15 cellular contexts compared by ENCODE assay signal in the genomic region with DNA sequence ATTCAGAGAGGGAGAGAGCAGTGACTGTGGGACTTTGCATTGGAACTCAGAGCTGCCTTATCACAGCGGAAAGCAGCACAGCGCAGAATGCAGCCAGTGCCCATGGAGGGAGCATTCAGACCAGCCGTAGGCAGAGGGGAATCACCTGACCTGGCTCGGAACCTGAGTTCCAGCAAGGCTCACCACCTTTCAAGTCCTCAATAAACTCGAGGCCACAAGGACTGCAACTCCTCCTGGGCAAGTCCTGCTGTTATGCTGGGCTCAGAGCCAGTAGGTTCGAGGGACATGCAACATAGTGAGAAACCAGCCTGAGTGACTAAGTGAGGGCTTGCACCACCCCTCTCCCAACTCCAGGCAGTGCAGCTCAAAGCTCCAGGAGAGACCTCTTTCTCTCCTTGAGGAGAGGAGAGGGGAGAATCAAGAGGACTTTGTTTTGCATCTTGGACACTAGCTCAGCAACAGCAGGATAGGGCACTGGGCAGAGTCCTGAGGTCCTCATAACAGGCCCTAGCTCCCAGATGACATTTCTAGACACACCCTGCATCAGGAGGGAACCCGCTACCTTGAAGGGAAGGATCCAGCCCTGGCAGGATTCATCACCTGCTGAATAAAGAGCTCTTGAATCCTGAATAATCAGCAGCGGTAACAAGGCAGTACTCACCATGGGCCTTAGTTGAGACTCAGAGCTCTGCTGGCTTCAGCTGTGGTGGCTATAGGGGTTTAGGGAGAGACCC.
A peak's percentile ranks its signal among the peaks of the same experiment; 100 is the strongest.
DNase-seq lines count a peak whose midpoint lies in the region; ATAC-seq and TF ChIP-seq lines count a peak whose summit lies in the region.
"Had no signal": no experiment of that assay in that cellular context is flagged by ENCODE, and none has a peak within 500 bp of the region (broad histone marks: within the 10 kb centered on the region; RNA-seq: fewer than 3 reads in every experiment).

No MANE protein-coding gene starts in this region.

- no peaks in the 10 kb centered on the region for H3K36me3 ChIP-seq in kidney epithelial cell (ENCODE audit: control insufficient read depth, insufficient read depth, low read length)
- H3K36me3 ChIP-seq in CD4-positive, alpha-beta memory T cell (ENCODE audit: insufficient read depth, low read length): no peaks in the 10 kb centered on the region
- H3K36me3 ChIP-seq: lower lobe of right lung, WERI-Rb-1 had no signal

- peaks cover 0 to 2% of the 10 kb centered on the region in 2 donors for H3K9me3 ChIP-seq in CD4-positive, alpha-beta memory T cell (ENCODE audit: control insufficient read depth in 1 of 2, low read length in 2 of 2)

- no peak overlapping the region for H3K27ac ChIP-seq in CD4-positive, alpha-beta memory T cell (ENCODE audit: low read depth, low read length)
- H3K27ac ChIP-seq: lower lobe of right lung, WERI-Rb-1 had no signal

- H3K27me3 ChIP-seq in kidney epithelial cell (ENCODE audit: control insufficient read depth, insufficient read depth, low read length): peaks cover 3% of the 10 kb centered on the region
- peaks cover 5% of the 10 kb centered on the region for H3K27me3 ChIP-seq in CD4-positive, alpha-beta memory T cell (ENCODE audit: insufficient read depth, low read length)

- CTCF ChIA-PET in CD4-positive, alpha-beta memory T cell (lab: Charles Lee; ENCODE audit: partially characterized antibody): no interaction called here

- DNase-seq in AG09319 (ENCODE audit: extremely low read depth, low read depth) (peak; percentile 1), H4 (ENCODE audit: low spot score) (peak; percentile 28), cardiac fibroblast (ENCODE audit: low read depth in 2 of 2) (peak; percentile 71 to 78), kidney epithelial cell (ENCODE audit: low read depth) (peak; percentile 23), chondrocyte (ENCODE audit: low spot score) (no peak)
- no peak for DNase-seq in CD4-positive, alpha-beta memory T cell
- DNase-seq in activated T-helper 2 cell treated with anti-CD3 and anti-CD28 coated beads, Interferon-gamma antibody, Interleukin-2, Interleukin-4, amounts not matched to agents 10 μg/mL and 5 μg/mL and 100 μg/mL, durations not matched to agents 14 hours and 24 hours and 36 hours (ENCODE audit: low spot score): no peak
- DNase-seq: CD4-positive, CD25-positive, alpha-beta regulatory T cell; lower lobe of right lung; NCI-H1105; NCI-H82; occipital lobe; stimulated activated CD4-positive, alpha-beta T cell treated with anti-CD3 and anti-CD28 coated beads, Interleukin-1b, Interleukin-23, amount 100 ng/mL, for 48 hours; WERI-Rb-1 had no signal

- intact Hi-C loops in CD4-positive, alpha-beta memory T cell (cut with micrococcal nuclease): no loop called here
- intact Hi-C loops in activated T-helper 2 cell treated with anti-CD3 and anti-CD28 coated beads, Interferon-gamma antibody, Interleukin-2, Interleukin-4, amounts not matched to agents 10 μg/mL and 5 μg/mL and 100 μg/mL, durations not matched to agents 14 hours and 24 hours and 36 hours (cut with micrococcal nuclease): no loop called here

- peaks cover 0 to 2% of the 10 kb centered on the region in 2 donors for H3K36me3 Mint-ChIP-seq in CD4-positive, alpha-beta memory T cell
- peaks cover 10% of the 10 kb centered on the region for H3K36me3 Mint-ChIP-seq in chondrocyte (ENCODE audit: low read depth)
- no peaks in the 10 kb centered on the region for H3K36me3 Mint-ChIP-seq in activated T-helper 2 cell treated with anti-CD3 and anti-CD28 coated beads, Interferon-gamma antibody, Interleukin-2, Interleukin-4, amounts not matched to agents 10 μg/mL and 5 μg/mL and 100 μg/mL, durations not matched to agents 14 hours and 24 hours and 36 hours (ENCODE audit: low read depth)
- H3K36me3 Mint-ChIP-seq: CD4-positive, CD25-positive, alpha-beta regulatory T cell had no signal

- POLR2A ChIA-PET in CD4-positive, alpha-beta memory T cell (lab: Charles Lee; ENCODE audit: partially characterized antibody): no interaction called here

- H3K27ac Mint-ChIP-seq in CD4-positive, alpha-beta memory T cell: no peak overlapping the region
- H3K27ac Mint-ChIP-seq in chondrocyte (ENCODE audit: unreplicated experiment): no peak overlapping the region
- no peak overlapping the region for H3K27ac Mint-ChIP-seq in activated T-helper 2 cell treated with anti-CD3 and anti-CD28 coated beads, Interferon-gamma antibody, Interleukin-2, Interleukin-4, amounts not matched to agents 10 μg/mL and 5 μg/mL and 100 μg/mL, durations not matched to agents 14 hours and 24 hours and 36 hours
- H3K27ac Mint-ChIP-seq: CD4-positive, CD25-positive, alpha-beta regulatory T cell had no signal

- H3K4me1 Mint-ChIP-seq in CD4-positive, alpha-beta memory T cell: no peaks in the 10 kb centered on the region
- H3K4me1 Mint-ChIP-seq in chondrocyte (ENCODE audit: low read depth): peaks cover 36% of the 10 kb centered on the region
- H3K4me1 Mint-ChIP-seq in activated T-helper 2 cell treated with anti-CD3 and anti-CD28 coated beads, Interferon-gamma antibody, Interleukin-2, Interleukin-4, amounts not matched to agents 10 μg/mL and 5 μg/mL and 100 μg/mL, durations not matched to agents 14 hours and 24 hours and 36 hours (ENCODE audit: low read depth): no peaks in the 10 kb centered on the region
- H3K4me1 Mint-ChIP-seq: CD4-positive, CD25-positive, alpha-beta regulatory T cell had no signal

- TF ChIP-seq CTCF in AG09319 (IDR thresholded peaks at IDR 0.05; ENCODE audit: low read depth, low read length): no peak
- no peak for TF ChIP-seq CTCF in cardiac fibroblast (IDR thresholded peaks at IDR 0.05; ENCODE audit: low read depth, low read length)
- TF ChIP-seq CTCF in kidney epithelial cell (IDR thresholded peaks at IDR 0.05; ENCODE audit: insufficient read depth, low read length, poor library complexity, severe bottlenecking): no peak
- no peak for TF ChIP-seq CTCF in chondrocyte (IDR thresholded peaks at IDR 0.05)

- H3K4me1 ChIP-seq in CD4-positive, alpha-beta memory T cell (ENCODE audit: insufficient read depth, low read length): no peaks in the 10 kb centered on the region
- H3K4me1 ChIP-seq: lower lobe of right lung had no signal

- H3K27me3 Mint-ChIP-seq in CD4-positive, alpha-beta memory T cell: peaks cover 36 to 38% of the 10 kb centered on the region in 2 donors
- H3K27me3 Mint-ChIP-seq in chondrocyte (ENCODE audit: low read depth): peaks cover 5% of the 10 kb centered on the region
- peaks cover 44% of the 10 kb centered on the region for H3K27me3 Mint-ChIP-seq in activated T-helper 2 cell treated with anti-CD3 and anti-CD28 coated beads, Interferon-gamma antibody, Interleukin-2, Interleukin-4, amounts not matched to agents 10 μg/mL and 5 μg/mL and 100 μg/mL, durations not matched to agents 14 hours and 24 hours and 36 hours (ENCODE audit: low read depth)

- H3K9me3 Mint-ChIP-seq in CD4-positive, alpha-beta memory T cell: peaks cover 5 to 21% (median 14%) of the 10 kb centered on the region in 8 donors
- H3K9me3 Mint-ChIP-seq in chondrocyte (ENCODE audit: low read depth): peaks cover 33% of the 10 kb centered on the region
- H3K9me3 Mint-ChIP-seq in activated T-helper 2 cell treated with anti-CD3 and anti-CD28 coated beads, Interferon-gamma antibody, Interleukin-2, Interleukin-4, amounts not matched to agents 10 μg/mL and 5 μg/mL and 100 μg/mL, durations not matched to agents 14 hours and 24 hours and 36 hours: peaks cover 8% of the 10 kb centered on the region

- ATAC-seq in SK-N-SH treated with all-trans-retinoic acid at 6 μM for 48 hours: no peak

- no peak overlapping the region for H3K4me3 ChIP-seq in cardiac fibroblast (replicated peaks in 1 of 2; ENCODE audit: low read depth in 2 of 2, low read length in 2 of 2)
- no peak overlapping the region for H3K4me3 ChIP-seq in kidney epithelial cell (ENCODE audit: low read depth, low read length)
- H3K4me3 ChIP-seq in CD4-positive, alpha-beta memory T cell (ENCODE audit: low read length in 2 of 2): no peak overlapping the region
- H3K4me3 ChIP-seq: lower lobe of right lung had no signal

- no peak overlapping the region for H3K4me3 Mint-ChIP-seq in CD4-positive, alpha-beta memory T cell
- no peak overlapping the region for H3K4me3 Mint-ChIP-seq in chondrocyte (ENCODE audit: unreplicated experiment)
- H3K4me3 Mint-ChIP-seq in activated T-helper 2 cell treated with anti-CD3 and anti-CD28 coated beads, Interferon-gamma antibody, Interleukin-2, Interleukin-4, amounts not matched to agents 10 μg/mL and 5 μg/mL and 100 μg/mL, durations not matched to agents 14 hours and 24 hours and 36 hours (ENCODE audit: low read depth): no peak overlapping the region
- H3K4me3 Mint-ChIP-seq: CD4-positive, CD25-positive, alpha-beta regulatory T cell had no signal

TF ChIP-seq in SK-N-SH treated with all-trans-retinoic acid at 6 μM for 48 hours, 23 proteins besides CTCF, POLR2A, EP300 and RAD21 (continues in another document):
- TF ChIP-seq, protein P1, sequence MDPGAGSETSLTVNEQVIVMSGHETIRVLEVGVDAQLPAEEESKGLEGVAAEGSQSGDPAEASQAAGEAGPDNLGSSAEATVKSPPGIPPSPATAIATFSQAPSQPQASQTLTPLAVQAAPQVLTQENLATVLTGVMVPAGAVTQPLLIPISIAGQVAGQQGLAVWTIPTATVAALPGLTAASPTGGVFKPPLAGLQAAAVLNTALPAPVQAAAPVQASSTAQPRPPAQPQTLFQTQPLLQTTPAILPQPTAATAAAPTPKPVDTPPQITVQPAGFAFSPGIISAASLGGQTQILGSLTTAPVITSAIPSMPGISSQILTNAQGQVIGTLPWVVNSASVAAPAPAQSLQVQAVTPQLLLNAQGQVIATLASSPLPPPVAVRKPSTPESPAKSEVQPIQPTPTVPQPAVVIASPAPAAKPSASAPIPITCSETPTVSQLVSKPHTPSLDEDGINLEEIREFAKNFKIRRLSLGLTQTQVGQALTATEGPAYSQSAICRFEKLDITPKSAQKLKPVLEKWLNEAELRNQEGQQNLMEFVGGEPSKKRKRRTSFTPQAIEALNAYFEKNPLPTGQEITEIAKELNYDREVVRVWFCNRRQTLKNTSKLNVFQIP (CRISPR knock-in tag; IDR thresholded peaks at IDR 0.05; ENCODE audit: borderline replicate concordance, low read depth): no peak
- TF ChIP-seq ZFP3 (CRISPR knock-in tag; IDR thresholded peaks at IDR 0.05) (no peak), TOX (CRISPR knock-in tag; IDR thresholded peaks at IDR 0.05; ENCODE audit: borderline replicate concordance) (no peak), ZNF8 (CRISPR knock-in tag; IDR thresholded peaks at IDR 0.05) (no peak), ZNF565 (CRISPR knock-in tag; conservative IDR thresholded peaks at IDR 0.05; ENCODE audit: low read depth) (no peak), PPARA (CRISPR knock-in tag; IDR thresholded peaks at IDR 0.05; ENCODE audit: borderline replicate concordance) (no peak)

Comparison
In these comparisons a context has a peak if more than half of its experiments do, and no peak if none do; other contexts are left out.
1. DNase-seq: peak in AG09319 (single experiment), H4 (single experiment), cardiac fibroblast (2 of 2) and kidney epithelial cell (single experiment); none in CD4-positive, alpha-beta memory T cell (0 of 5), chondrocyte (single experiment) and activated T-helper 2 cell treated with anti-CD3 and anti-CD28 coated beads, Interferon-gamma antibody, Interleukin-2, Interleukin-4, amounts not matched to agents 10 μg/mL and 5 μg/mL and 100 μg/mL, durations not matched to agents 14 hours and 24 hours and 36 hours (single experiment).